ENCODE assay signal across 8 cellular contexts in the genomic region with DNA sequence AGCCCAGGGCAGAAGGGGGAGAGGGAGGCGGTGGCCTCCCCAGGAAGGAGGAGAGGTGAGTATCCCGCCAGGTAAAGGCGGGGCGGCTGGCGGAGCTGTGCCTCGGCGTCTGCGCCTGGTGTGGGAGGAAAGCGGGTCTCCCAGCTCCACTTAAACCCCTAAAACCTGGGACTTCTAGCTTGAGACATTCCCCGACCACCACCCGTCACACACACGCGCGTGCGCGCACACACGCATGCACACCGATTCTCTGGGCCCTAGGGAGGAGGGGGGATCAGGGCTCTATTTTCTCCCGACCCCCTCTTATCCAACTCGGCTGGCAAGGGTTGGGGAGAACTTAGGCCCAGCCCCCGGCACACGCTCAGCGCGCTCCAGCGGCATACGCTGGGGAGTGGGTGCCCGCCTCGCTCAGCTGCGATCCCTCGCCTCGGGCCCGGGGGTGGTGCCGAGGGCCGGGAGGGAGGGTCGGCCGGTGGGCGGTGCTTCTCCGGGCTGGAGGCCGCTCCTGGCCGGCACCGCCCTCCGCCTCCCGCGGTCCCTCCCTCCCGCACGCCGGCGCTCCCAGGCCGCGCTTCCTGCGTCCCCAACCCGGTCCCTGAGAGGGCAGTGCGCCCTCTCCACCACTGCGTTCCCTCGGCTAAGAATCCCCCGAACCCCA. TPM values are rescaled to one million over a fixed set of nuclear protein-coding genes. Genes with fewer than 3 reads are reported as not detected.
DNase-seq lines count a peak whose midpoint lies in the region; ATAC-seq and TF ChIP-seq lines count a peak whose summit lies in the region.

A gene with protein sequence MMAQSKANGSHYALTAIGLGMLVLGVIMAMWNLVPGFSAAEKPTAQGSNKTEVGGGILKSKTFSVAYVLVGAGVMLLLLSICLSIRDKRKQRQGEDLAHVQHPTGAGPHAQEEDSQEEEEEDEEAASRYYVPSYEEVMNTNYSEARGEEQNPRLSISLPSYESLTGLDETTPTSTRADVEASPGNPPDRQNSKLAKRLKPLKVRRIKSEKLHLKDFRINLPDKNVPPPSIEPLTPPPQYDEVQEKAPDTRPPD (plus strand): TSS at position 564 of the 658 bp plus-strand sequence. CDS start 61,341 bp downstream, outside the sequence.

- H3K36me3 ChIP-seq in A673 (ENCODE audit: insufficient read depth, low read length, poor library complexity, severe bottlenecking), result no peaks in the 10 kb centered on the region
- H3K36me3 ChIP-seq in brain microvascular endothelial cell (replicated peaks), result no peaks in the 10 kb centered on the region
- H3K36me3 ChIP-seq in sigmoid colon, result no peaks in the 10 kb centered on the region

- peak within 1 kb of the TSS; percentile 62 for H3K4me3 ChIP-seq in A673 (ENCODE audit: low read depth, low read length, poor library complexity, severe bottlenecking)
- H3K4me3 ChIP-seq in brain microvascular endothelial cell (ENCODE audit: low read depth, low read length), result peak within 1 kb of the TSS; percentile 60
- peak within 1 kb of the TSS; percentile 92 for H3K4me3 ChIP-seq in iPS-18c (ENCODE audit: insufficient read depth, low read depth, low read length)
- peak within 1 kb of the TSS; percentile 44 to 93 (median 84) for H3K4me3 ChIP-seq in sigmoid colon

- in situ Hi-C loops in brain microvascular endothelial cell (cut with HindIII; ENCODE audit: low pct_ligation_motif_present, low sequenced_read_pairs), result no loop called here

- H3K4me1 ChIP-seq in A673 (ENCODE audit: insufficient read depth, low read length, poor library complexity, severe bottlenecking) (peaks cover 13% of the 10 kb centered on the region), sigmoid colon (peaks cover 4 to 57% (median 52%) of the 10 kb centered on the region in 4 donors)

- POLR2A ChIA-PET in A673 (lab: Charles Lee; ENCODE audit: low non-redundant PET), result no interaction called here

- TF ChIP-seq EP300 in sigmoid colon (IDR thresholded peaks at IDR 0.05), result no peak

- TF ChIP-seq CTCF in A673 (conservative IDR thresholded peaks at IDR 0.05; ENCODE audit: low read depth, low read length), result no peak
- TF ChIP-seq CTCF in GM10266 (IDR thresholded peaks at IDR 0.05; ENCODE audit: control insufficient read depth, insufficient read depth, low read depth, missing control alignments), result no peak
- TF ChIP-seq CTCF in brain microvascular endothelial cell (IDR thresholded peaks at IDR 0.05; ENCODE audit: low read depth, low read length, missing control alignments), result no peak
- no peak for TF ChIP-seq CTCF in sigmoid colon (IDR thresholded peaks at IDR 0.05)

- H3K27ac ChIP-seq in A673 (ENCODE audit: low read depth, low read length, poor library complexity, severe bottlenecking) (no peak within 1 kb of the TSS), brain microvascular endothelial cell (peak within 1 kb of the TSS; percentile 38), sigmoid colon (peak within 1 kb of the TSS; percentile 93 to 99 (median 96))

- intact Hi-C loops in A673 (cut with micrococcal nuclease; ENCODE audit: unreplicated experiment) (no loop called here), sigmoid colon (cut with DNase I) (loop anchor here (1.0 to 10.0 kb wide), 3 partner anchors 61 to 371 kb away; a partner anchor contains a TSS)

- ATAC-seq in HG03139 (IDR thresholded peaks at IDR 0.05; ENCODE audit: unreplicated experiment), result no peak
- no peak for ATAC-seq in GM21619 (IDR thresholded peaks at IDR 0.05; ENCODE audit: unreplicated experiment)

- CTCF ChIA-PET in A673 (lab: Charles Lee), result interaction anchor here (0.6 to 1.2 kb wide), 4 partner anchors 23 to 276 kb away, joined by 3 to 5 read pairs (median 3); no protein-coding TSS in a partner anchor

- peak; percentile 32 to 42 for TF ChIP-seq POLR2A in sigmoid colon (IDR thresholded peaks at IDR 0.05)

- peak; percentile 79 for DNase-seq in A673 (ENCODE audit: low spot score)
- DNase-seq in GM10266 (ENCODE audit: extremely low spot score), result peak; percentile 65
- DNase-seq in NCI-H748 (lab: John Stamatoyannopoulos, UW; ENCODE audit: unreplicated experiment), result peak; percentile 87
- DNase-seq in brain microvascular endothelial cell, result peak; percentile 19
- peak; percentile 86 for DNase-seq in sigmoid colon

- H3K9me3 ChIP-seq in A673 (ENCODE audit: low read depth, low read length, poor library complexity, severe bottlenecking) (no peaks in the 10 kb centered on the region), iPS-18c (ENCODE audit: control insufficient read depth, insufficient read depth, low read length) (no peaks in the 10 kb centered on the region), sigmoid colon (no peaks in the 10 kb centered on the region)

- no peaks in the 10 kb centered on the region for H3K27me3 ChIP-seq in A673 (replicated peaks; ENCODE audit: insufficient read depth, low read depth, low read length, poor library complexity)
- no peaks in the 10 kb centered on the region for H3K27me3 ChIP-seq in brain microvascular endothelial cell (replicated peaks)
- H3K27me3 ChIP-seq in sigmoid colon, result no peaks in the 10 kb centered on the region

- no TSS peak for BruUV-seq in A673 (replicated peaks; lab: Mats Ljungman, UMichigan)

- WGBS in sigmoid colon, 2 donors, result 1% methylated on average over 56 of the region's 56 CpGs

RNA-seq across cellular contexts. Expression of the gene that starts here (rescaled TPM):
- total RNA-seq in A673 (2021) (1.7 TPM in 2 replicates), sigmoid colon (10 to 100 TPM; 12.3 to 20.7 (median 16.3) TPM)
- 10 to 100 TPM in 1 of 3 donors, 1 to 10 TPM in 2; 8.8 to 15.3 (median 9.6) TPM for polyA plus RNA-seq in sigmoid colon

Comparison
In these comparisons a context has a peak if more than half of its experiments do, and no peak if none do; other contexts are left out.
1. DNase-seq: peak in every context shown above with its lines; median percentile 87 in NCI-H748; 86 in sigmoid colon; 79 in A673; 65 in GM10266; 19 in brain microvascular endothelial cell.